Comparison of ENCODE assay signal across 26 cellular contexts in genomic region chr17:9242983-9243382, GRCh38.
A peak's percentile ranks its signal among the peaks of the same experiment; 100 is the strongest.
DNase-seq lines count a peak whose midpoint lies in the region; TF ChIP-seq lines count a peak whose summit lies in the region.
"Had no signal": no experiment of that assay in that cellular context is flagged by ENCODE, and none has a peak within 500 bp of the region (broad histone marks: within the 10 kb centered on the region; RNA-seq: fewer than 3 reads in every experiment).

No MANE protein-coding gene starts in this region.

- H3K36me3 Mint-ChIP-seq in type B pancreatic cell: no peaks in the 10 kb centered on the region
- H3K36me3 Mint-ChIP-seq: activated naive CD8-positive, alpha-beta T cell had no signal

- H3K9me3 ChIP-seq in breast epithelium: no peaks in the 10 kb centered on the region
- no peaks in the 10 kb centered on the region for H3K9me3 ChIP-seq in mammary epithelial cell (replicated peaks; ENCODE audit: insufficient read depth, low read length)
- H3K9me3 ChIP-seq in esophagus muscularis mucosa: no peaks in the 10 kb centered on the region
- no peaks in the 10 kb centered on the region for H3K9me3 ChIP-seq in MM.1S (replicated peaks; ENCODE audit: insufficient read depth, low read length)
- H3K9me3 ChIP-seq: BLaER1 treated with 17β-estradiol and CSF1 and Interleukin-3, amounts not matched to agents 10 nM and 100 nM; prostate gland had no signal

- no peak for TF ChIP-seq POLR2A in breast epithelium (IDR thresholded peaks at IDR 0.05)
- no peak for TF ChIP-seq POLR2A in esophagus muscularis mucosa (IDR thresholded peaks at IDR 0.05; ENCODE audit: low read depth)

- no peaks in the 10 kb centered on the region for H3K9me3 Mint-ChIP-seq in type B pancreatic cell
- H3K9me3 Mint-ChIP-seq: activated B cell treated with CpG ODN at 0.5 μM for 24 hours; naive thymus-derived CD4-positive, alpha-beta T cell had no signal

- H3K4me1 Mint-ChIP-seq in type B pancreatic cell (ENCODE audit: unreplicated experiment): peaks cover 15% of the 10 kb centered on the region

- H3K79me2 ChIP-seq in mammary epithelial cell (ENCODE audit: insufficient read depth, low read length) (no peaks in the 10 kb centered on the region), MM.1S (ENCODE audit: low read length) (no peaks in the 10 kb centered on the region)

- H4K20me1 ChIP-seq in mammary epithelial cell (ENCODE audit: insufficient read depth, low read length) (no peaks in the 10 kb centered on the region), MM.1S (ENCODE audit: insufficient read depth, low read length) (no peaks in the 10 kb centered on the region)

- H3K9ac ChIP-seq in mammary epithelial cell (ENCODE audit: insufficient read depth, low read length) (no peak overlapping the region), rectal smooth muscle tissue (ENCODE audit: low read length) (no peak overlapping the region), MM.1S (ENCODE audit: low read length) (no peak overlapping the region)
- H3K9ac ChIP-seq: BLaER1 treated with 17β-estradiol and CSF1 and Interleukin-3, amounts not matched to agents 10 nM and 100 nM had no signal

- TF ChIP-seq CTCF in breast epithelium (IDR thresholded peaks at IDR 0.05) (no peak), mammary epithelial cell (conservative IDR thresholded peaks at IDR 0.05 in 1 of 2, IDR thresholded peaks at IDR 0.05 in 1 of 2; ENCODE audit: extremely low read depth in 1 of 2, insufficient read depth in 1 of 2, low read depth in 1 of 2, low read length in 2 of 2) (no peak), esophagus muscularis mucosa (IDR thresholded peaks at IDR 0.05) (no peak), type B pancreatic cell (conservative IDR thresholded peaks at IDR 0.05) (no peak), MM.1S (IDR thresholded peaks at IDR 0.05; ENCODE audit: low read length) (no peak)

- no peak overlapping the region for H3K4me3 Mint-ChIP-seq in type B pancreatic cell
- H3K4me3 Mint-ChIP-seq: activated B cell treated with CpG ODN at 0.5 μM for 24 hours; activated naive CD8-positive, alpha-beta T cell; naive thymus-derived CD4-positive, alpha-beta T cell had no signal

- no peak overlapping the region for H3K4me3 ChIP-seq in breast epithelium
- no peak overlapping the region for H3K4me3 ChIP-seq in mammary epithelial cell (replicated peaks in 1 of 3; ENCODE audit: insufficient read depth in 1 of 3, low read depth in 2 of 3, low read length in 3 of 3)
- no peak overlapping the region for H3K4me3 ChIP-seq in esophagus muscularis mucosa
- H3K4me3 ChIP-seq in rectal smooth muscle tissue (ENCODE audit: low read length): no peak overlapping the region
- no peak overlapping the region for H3K4me3 ChIP-seq in MM.1S (ENCODE audit: low read length)
- H3K4me3 ChIP-seq: BLaER1 treated with 17β-estradiol and CSF1 and Interleukin-3, amounts not matched to agents 10 nM and 100 nM; prostate gland; SK-N-MC; skin epidermis had no signal

- no peaks in the 10 kb centered on the region for H3K27me3 ChIP-seq in breast epithelium
- no peaks in the 10 kb centered on the region for H3K27me3 ChIP-seq in mammary epithelial cell (ENCODE audit: insufficient read depth, low read length)
- no peaks in the 10 kb centered on the region for H3K27me3 ChIP-seq in esophagus muscularis mucosa
- H3K27me3 ChIP-seq in rectal smooth muscle tissue (ENCODE audit: control insufficient read depth, insufficient read depth, low read length): no peaks in the 10 kb centered on the region
- no peaks in the 10 kb centered on the region for H3K27me3 ChIP-seq in MM.1S (replicated peaks; ENCODE audit: insufficient read depth, low read length)

- dilution Hi-C loops in mammary epithelial cell (cut with HindIII; ENCODE audit: low sequenced_read_pairs): no loop called here

- no TSS peak for BruUV-seq in mammary epithelial cell (replicated peaks; lab: Mats Ljungman, UMichigan)

- in situ Hi-C loops in mammary epithelial cell (cut with MboI; ENCODE audit: low sequenced_read_pairs in 2 of 2): no loop called here

- H3K27ac ChIP-seq in breast epithelium: peak overlapping the region; percentile 42 to 97
- no peak overlapping the region for H3K27ac ChIP-seq in mammary epithelial cell (ENCODE audit: insufficient read depth, low read depth, low read length)
- peak overlapping the region; percentile 97 to 99 (median 99) for H3K27ac ChIP-seq in esophagus muscularis mucosa (replicated peaks in 1 of 4)
- H3K27ac ChIP-seq in rectal smooth muscle tissue (ENCODE audit: low read depth, low read length): peak overlapping the region; percentile 40
- H3K27ac ChIP-seq in MM.1S (ENCODE audit: low read length): no peak overlapping the region
- H3K27ac ChIP-seq: 22Rv1; BLaER1 treated with 17β-estradiol and CSF1 and Interleukin-3, amounts not matched to agents 10 nM and 100 nM; SK-N-MC had no signal

- H3K4me2 ChIP-seq in mammary epithelial cell (ENCODE audit: insufficient read depth, low read depth, low read length) (no peak overlapping the region), MM.1S (ENCODE audit: low read depth, low read length) (no peak overlapping the region)
- H3K4me2 ChIP-seq: BLaER1 treated with 17β-estradiol and CSF1 and Interleukin-3, amounts not matched to agents 10 nM and 100 nM had no signal

- no peaks in the 10 kb centered on the region for H3K36me3 ChIP-seq in breast epithelium
- no peaks in the 10 kb centered on the region for H3K36me3 ChIP-seq in mammary epithelial cell (ENCODE audit: insufficient read depth, low read length)
- H3K36me3 ChIP-seq in esophagus muscularis mucosa: no peaks in the 10 kb centered on the region
- peaks cover 4% of the 10 kb centered on the region for H3K36me3 ChIP-seq in rectal smooth muscle tissue (ENCODE audit: control insufficient read depth, insufficient read depth, low read length)
- no peaks in the 10 kb centered on the region for H3K36me3 ChIP-seq in MM.1S (replicated peaks; ENCODE audit: insufficient read depth, low read length)
- H3K36me3 ChIP-seq: prostate gland had no signal

- WGBS in mammary epithelial cell (ENCODE audit: low coverage, missing lambda C conversion rate): 89% methylated on average over 8 of the region's 8 CpGs
- 76% methylated on average over 8 of the region's 8 CpGs for WGBS in esophagus muscularis mucosa

- TF ChIP-seq EP300 in esophagus muscularis mucosa (IDR thresholded peaks at IDR 0.05): no peak

- H2AFZ ChIP-seq in mammary epithelial cell (ENCODE audit: low read depth, low read length): no peak overlapping the region
- no peak overlapping the region for H2AFZ ChIP-seq in MM.1S (ENCODE audit: low read length)

- H3K4me1 ChIP-seq in breast epithelium: peaks cover 0 to 5% of the 10 kb centered on the region in 2 donors
- peaks cover 7% of the 10 kb centered on the region for H3K4me1 ChIP-seq in mammary epithelial cell (ENCODE audit: insufficient read depth, low read length)
- peaks cover 46 to 98% (median 96%) of the 10 kb centered on the region in 4 donors for H3K4me1 ChIP-seq in esophagus muscularis mucosa
- H3K4me1 ChIP-seq in rectal smooth muscle tissue (ENCODE audit: control insufficient read depth, insufficient read depth, low read length): peaks cover 41% of the 10 kb centered on the region
- no peaks in the 10 kb centered on the region for H3K4me1 ChIP-seq in MM.1S (ENCODE audit: low read length)
- H3K4me1 ChIP-seq: prostate gland had no signal

- DNase-seq in breast epithelium (ENCODE audit: low spot score in 2 of 2): no peak
- no peak for DNase-seq in mammary epithelial cell
- no peak for DNase-seq in esophagus muscularis mucosa (ENCODE audit: extremely low spot score)
- DNase-seq in type B pancreatic cell (ENCODE audit: extremely low spot score, unreplicated experiment): no peak
- DNase-seq in NCI-H2029 (lab: John Stamatoyannopoulos, UW): no peak
- DNase-seq in MM.1S: no peak
- no peak for DNase-seq in LoVo (ENCODE audit: low spot score)
- DNase-seq: activated B cell treated with CpG ODN at 0.5 μM for 24 hours; activated CD4-positive, alpha-beta T cell treated with anti-CD3 and anti-CD28 coated beads, Interleukin-2, amount 50 U/mL, for 1 hour; activated effector memory CD4-positive, alpha-beta T cell treated with anti-CD3 and anti-CD28 coated beads, Interleukin-2, amount 50 U/mL, for 16 hours; activated T-cell treated with anti-CD3 and anti-CD28 coated beads, Interleukin-2, amount 50 U/mL, for 1 hour; DMS153; naive thymus-derived CD4-positive, alpha-beta T cell; NCI-H146; NCI-H446 treated with DMSO at 0.1 percent for 48 hours; NCI-H82; occipital lobe; RPMI8226; stimulated activated naive CD4-positive, alpha-beta T cell had no signal

- intact Hi-C loops in breast epithelium (cut with DNase I; ENCODE audit: low total_unique reads) (no loop called here), mammary epithelial cell (cut with micrococcal nuclease) (no loop called here), esophagus muscularis mucosa (cut with DNase I) (no loop called here)

- H3K27me3 Mint-ChIP-seq in type B pancreatic cell: no peaks in the 10 kb centered on the region
- H3K27me3 Mint-ChIP-seq: activated B cell treated with CpG ODN at 0.5 μM for 24 hours; naive thymus-derived CD4-positive, alpha-beta T cell had no signal

- H3F3A ChIP-seq in MM.1S (ENCODE audit: insufficient read depth, low read length): no peaks in the 10 kb centered on the region

- peak overlapping the region; percentile 41 for H3K27ac Mint-ChIP-seq in type B pancreatic cell
- H3K27ac Mint-ChIP-seq: activated B cell treated with CpG ODN at 0.5 μM for 24 hours; activated naive CD8-positive, alpha-beta T cell; naive thymus-derived CD4-positive, alpha-beta T cell had no signal

- CTCF ChIA-PET in mammary epithelial cell (lab: Charles Lee; ENCODE audit: low non-redundant PET): no interaction called here

- no peaks in the 10 kb centered on the region for H3K9me2 ChIP-seq in MM.1S (replicated peaks; ENCODE audit: insufficient read depth, low read length)

Comparison
In these comparisons a context has a peak if more than half of its experiments do, and no peak if none do; other contexts are left out.
1. H3K27ac ChIP-seq: peak in breast epithelium (2 of 2), esophagus muscularis mucosa (4 of 4) and rectal smooth muscle tissue (single experiment); none in mammary epithelial cell (single experiment) and MM.1S (single experiment).